In the genomic region with DNA sequence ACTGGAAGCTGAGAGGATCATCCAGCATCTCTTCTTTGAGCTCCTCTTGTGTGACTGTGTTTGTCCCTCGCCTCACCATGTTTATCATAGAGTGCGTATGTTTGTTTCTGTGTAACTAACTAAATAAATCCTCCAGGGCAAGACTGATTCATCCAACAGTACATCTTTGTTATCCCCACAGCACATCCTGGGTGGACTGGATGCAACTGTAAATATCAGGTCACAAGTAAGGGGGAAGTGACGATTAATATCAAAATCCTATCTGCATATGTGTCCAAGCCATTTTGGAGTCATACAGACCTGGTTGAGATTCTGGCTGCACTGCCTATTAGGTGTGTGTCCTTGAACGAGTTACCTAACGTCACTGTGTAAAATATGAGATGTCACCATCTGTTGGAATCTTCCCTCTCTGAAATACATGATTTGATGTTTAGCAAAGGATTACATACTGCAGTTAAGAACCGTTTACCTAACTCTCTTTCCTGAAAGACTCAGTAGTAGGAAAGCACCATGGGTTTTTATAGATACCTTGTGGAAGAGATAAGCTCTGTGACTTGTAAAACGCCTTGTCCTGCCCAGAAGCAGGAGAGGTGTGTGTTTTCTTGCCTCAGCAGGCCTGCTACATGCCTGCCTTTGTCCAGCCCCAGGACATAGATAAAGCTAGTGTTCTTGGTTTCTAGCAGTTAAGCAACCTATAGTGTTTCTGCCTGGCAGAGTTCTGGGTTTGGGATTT, we compare ENCODE assay signal across 14 cellular contexts. TPM values are rescaled to one million over a fixed set of nuclear protein-coding genes. Genes with fewer than 3 reads are reported as not detected.
DNase-seq lines count a peak whose midpoint lies in the region; ATAC-seq, FAIRE-seq and TF ChIP-seq lines count a peak whose summit lies in the region.
"Had no signal": no experiment of that assay in that cellular context is flagged by ENCODE, and none has a peak within 500 bp of the region (broad histone marks: within the 10 kb centered on the region; RNA-seq: fewer than 3 reads in every experiment).

No MANE protein-coding gene starts in this region.

- H4K20me1 ChIP-seq in KMS-11 (ENCODE audit: insufficient read depth) = no peaks in the 10 kb centered on the region

- H3K4me1 ChIP-seq in A549 = peaks cover 34% of the 10 kb centered on the region
- H3K4me1 ChIP-seq in KMS-11 (ENCODE audit: low read depth, poor library complexity, severe bottlenecking) = peaks cover 97% of the 10 kb centered on the region
- H3K4me1 ChIP-seq in breast epithelium = peaks cover 0 to 16% of the 10 kb centered on the region in 2 donors
- peaks cover 0 to 4% of the 10 kb centered on the region in 2 donors for H3K4me1 ChIP-seq in naive thymus-derived CD4-positive, alpha-beta T cell (ENCODE audit: control insufficient read depth in 2 of 2, insufficient read depth in 2 of 2, low read length in 2 of 2)
- peaks cover 11 to 42% (median 25%) of the 10 kb centered on the region in 4 donors for H3K4me1 ChIP-seq in transverse colon

- no peaks in the 10 kb centered on the region for H3K27me3 Mint-ChIP-seq in naive thymus-derived CD4-positive, alpha-beta T cell
- peaks cover 1% of the 10 kb centered on the region for H3K27me3 Mint-ChIP-seq in endothelial cell (ENCODE audit: unreplicated experiment)
- H3K27me3 Mint-ChIP-seq: activated naive CD4-positive, alpha-beta T cell treated with anti-CD3 and anti-CD28 coated beads, Interleukin-2, amount 50 U/mL, for 24 hours had no signal

- no peak for TF ChIP-seq POLR2A in A549 (IDR thresholded peaks at IDR 0.05; ENCODE audit: low read length)
- no peak for TF ChIP-seq POLR2A in breast epithelium (IDR thresholded peaks at IDR 0.05)
- TF ChIP-seq POLR2A in transverse colon (IDR thresholded peaks at IDR 0.05) = no peak

- no peak overlapping the region; the same call in 1 of the 2 replicates for H3K9ac ChIP-seq in KMS-11

- H3K36me3 Mint-ChIP-seq in naive thymus-derived CD4-positive, alpha-beta T cell = peaks cover 4 to 21% (median 12%) of the 10 kb centered on the region in 5 donors
- H3K36me3 Mint-ChIP-seq in endothelial cell (ENCODE audit: low read depth, unreplicated experiment) = peaks cover 9% of the 10 kb centered on the region

- FAIRE-seq in A549 (lab: Jason Lieb, UNC) = peak; percentile 54
- FAIRE-seq: H1 had no signal

- TF ChIP-seq CTCF in A549 (IDR thresholded peaks at IDR 0.05) (no peak), KMS-11 (conservative IDR thresholded peaks at IDR 0.05; ENCODE audit: low read depth, low read length) (no peak), breast epithelium (IDR thresholded peaks at IDR 0.05) (no peak), transverse colon (IDR thresholded peaks at IDR 0.05) (no peak), endothelial cell (IDR thresholded peaks at IDR 0.05; ENCODE audit: unreplicated experiment) (no peak)

- DNase-seq in A549 (ENCODE audit: low read depth in 1 of 2, low spot score in 1 of 2) (peak; percentile 44 to 92), breast epithelium (ENCODE audit: low spot score in 2 of 2) (no peak), transverse colon (no peak), endothelial cell (ENCODE audit: low spot score) (no peak)
- no peak for DNase-seq in naive thymus-derived CD4-positive, alpha-beta T cell
- no peak for DNase-seq in activated CD4-positive, alpha-beta T cell treated with anti-CD3 and anti-CD28 coated beads, Interleukin-2, amount 50 U/mL, for 1 hour
- DNase-seq: activated CD4-positive, alpha-beta T cell treated with anti-CD3 and anti-CD28 coated beads, Interleukin-2, amount 50 U/mL, for 4 hours; dorsolateral prefrontal cortex; NCI-H345; Right ventricle myocardium superior had no signal

- H3K4me2 ChIP-seq in A549 (peak overlapping the region; percentile 66), KMS-11 (peak overlapping the region; percentile 80; the same call in 1 of the 2 replicates)

- intact Hi-C loops in breast epithelium (cut with DNase I; ENCODE audit: low total_unique reads) (no loop called here), transverse colon (cut with DNase I; ENCODE audit: low total_unique reads) (no loop called here)
- intact Hi-C loops in naive thymus-derived CD4-positive, alpha-beta T cell (cut with micrococcal nuclease) = no loop called here

- no peak for TF ChIP-seq RAD21 in A549 (conservative IDR thresholded peaks at IDR 0.05 in 1 of 2, IDR thresholded peaks at IDR 0.05 in 1 of 2)

- POLR2A ChIA-PET in A549 (lab: Yijun Ruan, JAX) = no interaction called here
- POLR2A ChIA-PET in naive thymus-derived CD4-positive, alpha-beta T cell (lab: Charles Lee) = interaction anchor here (0.6 kb wide), 1 partner anchor 139 kb away, joined by 3 read pairs; no protein-coding TSS in a partner anchor

- no peaks in the 10 kb centered on the region for H3K9me3 Mint-ChIP-seq in naive thymus-derived CD4-positive, alpha-beta T cell
- no peaks in the 10 kb centered on the region for H3K9me3 Mint-ChIP-seq in endothelial cell (ENCODE audit: unreplicated experiment)
- H3K9me3 Mint-ChIP-seq: activated naive CD4-positive, alpha-beta T cell treated with anti-CD3 and anti-CD28 coated beads, Interleukin-2, amount 50 U/mL, for 24 hours had no signal

- peaks cover 55% of the 10 kb centered on the region for H3K79me2 ChIP-seq in KMS-11 (ENCODE audit: insufficient read depth, low read depth)

- H3K36me3 ChIP-seq in KMS-11 (ENCODE audit: insufficient read depth) (no peaks in the 10 kb centered on the region), breast epithelium (no peaks in the 10 kb centered on the region), transverse colon (no peaks in the 10 kb centered on the region)
- peaks cover 0 to 4% (median 0%) of the 10 kb centered on the region in 3 experiments for H3K36me3 ChIP-seq in naive thymus-derived CD4-positive, alpha-beta T cell (ENCODE audit: control insufficient read depth in 2 of 3, insufficient read depth in 3 of 3, low read length in 3 of 3)

- H3K4me3 ChIP-seq in A549 (no peak overlapping the region), KMS-11 (IDR thresholded peaks at IDR 0.05; ENCODE audit: insufficient read depth, low read depth, low read length) (no peak overlapping the region), breast epithelium (no peak overlapping the region), transverse colon (no peak overlapping the region)
- H3K4me3 ChIP-seq in naive thymus-derived CD4-positive, alpha-beta T cell (ENCODE audit: low read length) = no peak overlapping the region
- H3K4me3 ChIP-seq: dorsolateral prefrontal cortex had no signal

- WGBS in A549 (ENCODE audit: missing lambda C conversion rate) = 9% methylated on average over 7 of the region's 7 CpGs
- 53 to 81% methylated on average over 3 to 7 of the region's 7 CpGs for WGBS in transverse colon (ENCODE audit: low coverage in 1 of 2), 2 donors

- peak; percentile 93 to 95 for ATAC-seq in A549
- ATAC-seq in naive thymus-derived CD4-positive, alpha-beta T cell = no peak
- ATAC-seq in GM18870 (IDR thresholded peaks at IDR 0.05; ENCODE audit: unreplicated experiment) = no peak

- no peaks in the 10 kb centered on the region for H3K9me3 ChIP-seq in A549
- no peaks in the 10 kb centered on the region for H3K9me3 ChIP-seq in breast epithelium
- no peaks in the 10 kb centered on the region for H3K9me3 ChIP-seq in naive thymus-derived CD4-positive, alpha-beta T cell (ENCODE audit: control insufficient read depth in 2 of 3, low read length in 3 of 3)
- no peaks in the 10 kb centered on the region for H3K9me3 ChIP-seq in transverse colon

- peaks cover 40 to 69% (median 60%) of the 10 kb centered on the region in 7 donors for H3K4me1 Mint-ChIP-seq in naive thymus-derived CD4-positive, alpha-beta T cell
- peaks cover 9% of the 10 kb centered on the region for H3K4me1 Mint-ChIP-seq in endothelial cell (ENCODE audit: unreplicated experiment)

- H3K27me3 ChIP-seq in KMS-11 (ENCODE audit: insufficient read depth, low read depth) (no peaks in the 10 kb centered on the region), breast epithelium (no peaks in the 10 kb centered on the region), transverse colon (no peaks in the 10 kb centered on the region)
- H3K27me3 ChIP-seq in naive thymus-derived CD4-positive, alpha-beta T cell (ENCODE audit: control insufficient read depth in 2 of 2, insufficient read depth in 2 of 2, low read length in 2 of 2) = no peaks in the 10 kb centered on the region
- H3K27me3 ChIP-seq: dorsolateral prefrontal cortex had no signal

- H3K4me3 Mint-ChIP-seq in naive thymus-derived CD4-positive, alpha-beta T cell = peak overlapping the region in 1 of 10 donors; percentile 2
- H3K4me3 Mint-ChIP-seq in endothelial cell (ENCODE audit: unreplicated experiment) = no peak overlapping the region
- H3K4me3 Mint-ChIP-seq: activated naive CD4-positive, alpha-beta T cell treated with anti-CD3 and anti-CD28 coated beads, Interleukin-2, amount 50 U/mL, for 24 hours had no signal

- H2AFZ ChIP-seq in KMS-11 (ENCODE audit: low read depth) = no peak overlapping the region

- in situ Hi-C loops in transverse colon (cut with MboI; ENCODE audit: low pct_ligation_motif_present in 1 of 4, low pct_unique_long_range_greater_than_20kb in 1 of 4, low sequenced_read_pairs in 3 of 4) = no loop called here

- H3K27ac Mint-ChIP-seq in naive thymus-derived CD4-positive, alpha-beta T cell = peak overlapping the region in 5 of 9 donors; percentile 6 to 63 (median 35)
- H3K27ac Mint-ChIP-seq in endothelial cell (ENCODE audit: unreplicated experiment) = no peak overlapping the region
- H3K27ac Mint-ChIP-seq: activated naive CD4-positive, alpha-beta T cell treated with anti-CD3 and anti-CD28 coated beads, Interleukin-2, amount 50 U/mL, for 24 hours had no signal

- CTCF ChIA-PET in A549 (lab: Yijun Ruan, JAX) = interaction anchor here (0.9 to 3.3 kb wide), 3 partner anchors 14 to 18 kb away, joined by 3 to 13 read pairs (median 6); no protein-coding TSS in a partner anchor
- CTCF ChIA-PET in naive thymus-derived CD4-positive, alpha-beta T cell (lab: Charles Lee) = no interaction called here

- TF ChIP-seq EP300 in A549 (IDR thresholded peaks at IDR 0.05) = no peak
- TF ChIP-seq EP300 in transverse colon (IDR thresholded peaks at IDR 0.05; ENCODE audit: low read depth) = no peak

- H3K27ac ChIP-seq in A549 = peak overlapping the region; percentile 48 to 50; a peak in 5 of 6 replicates
- peak overlapping the region; percentile 58 for H3K27ac ChIP-seq in KMS-11
- peak overlapping the region; percentile 74 to 78 for H3K27ac ChIP-seq in breast epithelium
- H3K27ac ChIP-seq in naive thymus-derived CD4-positive, alpha-beta T cell (ENCODE audit: low read depth, low read length) = no peak overlapping the region
- no peak overlapping the region for H3K27ac ChIP-seq in transverse colon

RNA-seq across cellular contexts. Expression of a gene that starts 25.8 kb away (rescaled TPM):
- 23.5 and 25.1 TPM in 2 replicates for polyA plus RNA-seq in A549 (2011; rRNA removed)
- polyA plus RNA-seq in A549 (2012; cell fraction: cytosol; rRNA removed) = 14.2 and 20.7 TPM in 2 replicates
- 10.9 and 11.9 TPM in 2 replicates for polyA plus RNA-seq in A549 (2012; cell fraction: nucleus; rRNA removed)
- polyA plus RNA-seq in A549 (2017; fragmentation: RNase III; extraction: RNeasy Plus Mini Kit Qiagen cat#74134 plus additional on column Dnase treatment) = 17.4 to 20.7 TPM (median 19.8 TPM) in 3 replicates
- 44.6 and 50.3 TPM in 2 replicates for polyA minus RNA-seq in A549 (2011; rRNA and poly(A)+ RNA removed)
- 100 to 1,000 TPM; 114 to 174 (median 143) TPM for total RNA-seq in breast epithelium
- 10 to 100 TPM; 20.5 to 37.9 (median 34.1) TPM for total RNA-seq in naive thymus-derived CD4-positive, alpha-beta T cell
- 10 to 100 TPM; 19.4 to 30.3 TPM for polyA plus RNA-seq in naive thymus-derived CD4-positive, alpha-beta T cell
- 100 to 1,000 TPM in 2 of 4 donors, 10 to 100 TPM in 2; 68.9 to 168 (median 129) TPM for total RNA-seq in transverse colon
- total RNA-seq in endothelial cell (ENCODE audit: unreplicated experiment) = 49.4 TPM

RNA-seq across cellular contexts. Expression of a gene that starts 55.1 kb away (rescaled TPM):
- 4.7 and 5.6 TPM in 2 replicates for polyA plus RNA-seq in A549 (2011; rRNA removed)
- polyA plus RNA-seq in A549 (2012; cell fraction: cytosol; rRNA removed) = 5.9 TPM in 2 replicates
- polyA plus RNA-seq in A549 (2012; cell fraction: nucleus; rRNA removed) = 13.7 and 15.5 TPM in 2 replicates
- polyA plus RNA-seq in A549 (2017; fragmentation: RNase III; extraction: RNeasy Plus Mini Kit Qiagen cat#74134 plus additional on column Dnase treatment) = 7.4 to 8.5 TPM (median 7.9 TPM) in 3 replicates
- 15.0 and 15.8 TPM in 2 replicates for polyA minus RNA-seq in A549 (2011; rRNA and poly(A)+ RNA removed)
- 10 to 100 TPM in 1 of 3 donors, 1 to 10 TPM in 2; 3.8 to 10.4 (median 4.9) TPM for total RNA-seq in breast epithelium
- 10 to 100 TPM; 11.6 to 32.1 (median 26.8) TPM for total RNA-seq in naive thymus-derived CD4-positive, alpha-beta T cell
- 10 to 100 TPM; 11.4 to 17.5 TPM for polyA plus RNA-seq in naive thymus-derived CD4-positive, alpha-beta T cell
- 10 to 100 TPM in 2 of 4 donors, 1 to 10 TPM in 2; 2.1 to 64.9 (median 7.3) TPM for total RNA-seq in transverse colon
- total RNA-seq in endothelial cell (ENCODE audit: unreplicated experiment) = 6.3 TPM

RNA-seq across cellular contexts. Expression of a gene that starts 55.3 kb away (rescaled TPM):
- polyA plus RNA-seq in A549 (2011; rRNA removed) = 18.2 and 20.2 TPM in 2 replicates
- polyA plus RNA-seq in A549 (2012; cell fraction: cytosol; rRNA removed) = 9.1 and 9.9 TPM in 2 replicates
- polyA plus RNA-seq in A549 (2012; cell fraction: nucleus; rRNA removed) = 2.0 and 3.5 TPM in 2 replicates
- polyA plus RNA-seq in A549 (2017; fragmentation: RNase III; extraction: RNeasy Plus Mini Kit Qiagen cat#74134 plus additional on column Dnase treatment) = 20.7 to 22.7 TPM (median 21.3 TPM) in 3 replicates
- polyA minus RNA-seq in A549 (2011; rRNA and poly(A)+ RNA removed) = 5.0 and 5.8 TPM in 2 replicates
- 1 to 10 TPM; 5.1 to 7.3 (median 5.9) TPM for total RNA-seq in breast epithelium
- 1 to 10 TPM; 1.3 to 5.1 (median 2.9) TPM for total RNA-seq in naive thymus-derived CD4-positive, alpha-beta T cell
- polyA plus RNA-seq in naive thymus-derived CD4-positive, alpha-beta T cell = 1 to 10 TPM; 2.2 to 3.4 TPM
- total RNA-seq in transverse colon = 1 to 10 TPM; 2.2 to 3.4 (median 2.8) TPM
- total RNA-seq in endothelial cell (ENCODE audit: unreplicated experiment) = 9.0 TPM

Comparison
In these comparisons a context has a peak if more than half of its experiments do, and no peak if none do; other contexts are left out.
1. ATAC-seq: peak in A549 (2 of 2); none in naive thymus-derived CD4-positive, alpha-beta T cell (single experiment) and GM18870 (single experiment).
2. DNase-seq: peak in A549 (2 of 2); none in breast epithelium (0 of 2), naive thymus-derived CD4-positive, alpha-beta T cell (0 of 9), transverse colon (single experiment), activated CD4-positive, alpha-beta T cell treated with anti-CD3 and anti-CD28 coated beads, Interleukin-2, amount 50 U/mL, for 1 hour (single experiment) and endothelial cell (single experiment).
3. H3K27ac ChIP-seq: peak in A549 (2 of 2), KMS-11 (single experiment) and breast epithelium (2 of 2); none in naive thymus-derived CD4-positive, alpha-beta T cell (single experiment) and transverse colon (0 of 4).